1 cellular context compared by ENCODE assay signal in genomic region chr1:198700016-198700392, GRCh38.
TF ChIP-seq lines count a peak whose summit lies in the region.

No MANE protein-coding gene starts in this region.

TF ChIP-seq in A549, 52 proteins besides CTCF, POLR2A, EP300 and RAD21 (continued from another document):
- TF ChIP-seq MAX (IDR thresholded peaks at IDR 0.05) (no peak), ATOH8 (CRISPR knock-in tag; IDR thresholded peaks at IDR 0.05; ENCODE audit: low read depth) (no peak), JUNB (IDR thresholded peaks at IDR 0.05) (no peak), HOXB13 (CRISPR knock-in tag; IDR thresholded peaks at IDR 0.05; ENCODE audit: low read depth) (no peak), HES2 (IDR thresholded peaks at IDR 0.05) (no peak), EHMT2 (IDR thresholded peaks at IDR 0.05; ENCODE audit: low read depth) (no peak), CHD2 (IDR thresholded peaks at IDR 0.05; ENCODE audit: low read length, partially characterized antibody) (no peak), NFE2L2 (conservative IDR thresholded peaks at IDR 0.05; ENCODE audit: low read length) (no peak), CEBPB (IDR thresholded peaks at IDR 0.05) (no peak)
